ENCODE assay signal across 8 cellular contexts in genomic region chr10:70404036-70404905, GRCh38. TPM values are rescaled to one million over a fixed set of nuclear protein-coding genes. Genes with fewer than 3 reads are reported as not detected.
DNase-seq lines count a peak whose midpoint lies in the region; ATAC-seq, FAIRE-seq and TF ChIP-seq lines count a peak whose summit lies in the region.

TSS of gene EIF4EBP2 (plus strand) at chr10:70404145. CDS start at chr10:70404402, 257 bp downstream.

- H3K4me3 ChIP-seq in OCI-LY3 (ENCODE audit: low read length), result peak within 1 kb of the TSS; percentile 91
- H3K4me3 ChIP-seq in endothelial cell of umbilical vein (replicated peaks in 1 of 3; ENCODE audit: insufficient read depth in 1 of 3, low read depth in 1 of 3, low read length in 3 of 3), result peak within 1 kb of the TSS; percentile 64 to 83 (median 79)

- peak; percentile 84 for FAIRE-seq in endothelial cell of umbilical vein (lab: Jason Lieb, UNC)

- peak; percentile 90 for TF ChIP-seq POLR2A in endothelial cell of umbilical vein (IDR thresholded peaks at IDR 0.05; ENCODE audit: low read depth, low read length)

- no peak for TF ChIP-seq CTCF in OCI-LY3 (IDR thresholded peaks at IDR 0.05; ENCODE audit: low read depth, low read length)
- no peak for TF ChIP-seq CTCF in endothelial cell of umbilical vein (IDR thresholded peaks at IDR 0.05; ENCODE audit: extremely low read depth in 1 of 2, insufficient read depth in 1 of 2, low read depth in 1 of 2, low read length in 2 of 2)

- no TSS peak for BruUV-seq in endothelial cell of umbilical vein (replicated peaks; lab: Mats Ljungman, UMichigan)

- H3K27ac ChIP-seq in OCI-LY3 (ENCODE audit: low read length) (0 out of 2 replicates have a peak within 1 kb of the TSS, but pooled peaks have one; percentile 26), endothelial cell of umbilical vein (ENCODE audit: insufficient read depth, low read depth, low read length) (peak within 1 kb of the TSS; percentile 42)

- H3K9me1 ChIP-seq in endothelial cell of umbilical vein (replicated peaks; ENCODE audit: control insufficient read depth, extremely low read depth, insufficient read depth, low read length), result no peaks in the 10 kb centered on the region

- ATAC-seq in GM21515 (IDR thresholded peaks at IDR 0.05; ENCODE audit: unreplicated experiment), result peak; percentile 87

- dilution Hi-C loops in endothelial cell of umbilical vein (cut with MboI; ENCODE audit: extremely low pct_ligation_motif_present, low sequenced_read_pairs), result no loop called here

- peak within 1 kb of the TSS; percentile 80 for H3K9ac ChIP-seq in OCI-LY3 (ENCODE audit: low read length)
- H3K9ac ChIP-seq in endothelial cell of umbilical vein (replicated peaks; ENCODE audit: extremely low read depth, insufficient read depth, low read length), result peak within 1 kb of the TSS; percentile 64

- H3K36me3 ChIP-seq in OCI-LY3 (replicated peaks; ENCODE audit: low read depth, low read length) (peaks cover 8% of the 10 kb centered on the region), endothelial cell of umbilical vein (ENCODE audit: control insufficient read depth in 2 of 2, extremely low read depth in 1 of 2, insufficient read depth in 2 of 2, low read length in 2 of 2) (no peaks in the 10 kb centered on the region)

- peak within 1 kb of the TSS; percentile 98 for H2AFZ ChIP-seq in OCI-LY3 (ENCODE audit: low read depth, low read length)
- peak within 1 kb of the TSS; percentile 78 for H2AFZ ChIP-seq in endothelial cell of umbilical vein (ENCODE audit: low read depth, low read length)

- no peaks in the 10 kb centered on the region for H3K9me3 ChIP-seq in OCI-LY3 (ENCODE audit: insufficient read depth, low read length)
- no peaks in the 10 kb centered on the region for H3K9me3 ChIP-seq in endothelial cell of umbilical vein (replicated peaks; ENCODE audit: control insufficient read depth, insufficient read depth, low read length)

- peaks cover 28% of the 10 kb centered on the region for H4K20me1 ChIP-seq in OCI-LY3 (ENCODE audit: insufficient read depth, low read length)
- H4K20me1 ChIP-seq in endothelial cell of umbilical vein (replicated peaks; ENCODE audit: control insufficient read depth, extremely low read depth, insufficient read depth, low read length), result peaks cover 3% of the 10 kb centered on the region

- H3K27me3 ChIP-seq in OCI-LY3 (ENCODE audit: low read depth, low read length) (no peaks in the 10 kb centered on the region), endothelial cell of umbilical vein (ENCODE audit: control insufficient read depth in 2 of 2, insufficient read depth in 2 of 2, low read length in 2 of 2) (no peaks in the 10 kb centered on the region)

- POLR2A ChIA-PET in endothelial cell of umbilical vein (lab: Charles Lee), result interaction anchor here (0.6 to 1.8 kb wide), 4 partner anchors 27 to 77 kb away, joined by 3 to 9 read pairs (median 4); no protein-coding TSS in a partner anchor

- DNase-seq in D341Med (ENCODE audit: low spot score), result peak; percentile 89
- DNase-seq in HuH-7.5 (ENCODE audit: low spot score), result peak; percentile 54
- DNase-seq in activated T-cell treated with anti-CD3 and anti-CD28 coated beads for 1 hour (ENCODE audit: low read depth), result peak; percentile 99
- DNase-seq in endothelial cell of umbilical vein (ENCODE audit: low read depth, low spot score), result peak; percentile 99
- DNase-seq in midbrain (lab: John Stamatoyannopoulos, UW), result peak; percentile 98
- DNase-seq in stimulated activated CD8-positive, alpha-beta memory T cell treated with anti-CD3 and anti-CD28 coated beads, Interleukin-2, amount 100 ng/mL, for 1 hour (ENCODE audit: low read depth in 2 of 2), result peak; percentile 98

- CTCF ChIA-PET in endothelial cell of umbilical vein (lab: Charles Lee), result interaction anchor here (0.8 to 5.3 kb wide), 16 partner anchors 9 to 258 kb away, joined by 3 to 43 read pairs (median 5); partner anchors contain the start of genes PPA1 and TYSND1

- H3K4me2 ChIP-seq in OCI-LY3 (ENCODE audit: low read length) (peak within 1 kb of the TSS; percentile 97), endothelial cell of umbilical vein (ENCODE audit: insufficient read depth, low read length) (peak within 1 kb of the TSS; percentile 96)

- H3K4me1 ChIP-seq in OCI-LY3 (ENCODE audit: low read length) (peaks cover 13% of the 10 kb centered on the region), endothelial cell of umbilical vein (ENCODE audit: control insufficient read depth, extremely low read depth, insufficient read depth, low read length) (peaks cover 28% of the 10 kb centered on the region)

- intact Hi-C loops in endothelial cell of umbilical vein (cut with micrococcal nuclease), result loop anchor here (1.0 to 2.0 kb wide), 2 partner anchors 22 to 75 kb away; partner anchors contain the start of genes LRRC20 and PALD1

- H3K79me2 ChIP-seq in OCI-LY3 (ENCODE audit: low read length) (peaks cover 39% of the 10 kb centered on the region), endothelial cell of umbilical vein (ENCODE audit: control insufficient read depth, insufficient read depth, low read length) (peaks cover 37% of the 10 kb centered on the region)

TF ChIP-seq in endothelial cell of umbilical vein, 7 proteins besides CTCF, POLR2A, EP300 and RAD21:
- TF ChIP-seq POLR2AphosphoS5 (IDR thresholded peaks at IDR 0.05; ENCODE audit: insufficient read depth, low read depth, low read length), result peak; percentile 94
- no peak for TF ChIP-seq JUN (IDR thresholded peaks at IDR 0.05; ENCODE audit: borderline replicate concordance, insufficient read depth, insufficient read length, low read depth)

RNA-seq across cellular contexts. Expression of gene EIF4EBP2, which starts in this region (rescaled TPM):
- 46.6 and 47.0 TPM in 2 replicates for total RNA-seq in endothelial cell of umbilical vein
- 13.9 and 18.2 TPM in 2 replicates for polyA plus RNA-seq in endothelial cell of umbilical vein
- 17.6 and 19.9 TPM in 2 replicates for polyA plus RNA-seq in endothelial cell of umbilical vein (2011; cell fraction: cytosol; rRNA removed)
- polyA plus RNA-seq in endothelial cell of umbilical vein (2011; cell fraction: nucleus; rRNA removed), result 13.5 and 15.6 TPM in 2 replicates
- polyA plus RNA-seq in endothelial cell of umbilical vein (2012), result 29.8 and 35.4 TPM in 2 replicates
- 41.3 and 43.9 TPM in 2 replicates for polyA minus RNA-seq in endothelial cell of umbilical vein
- polyA minus RNA-seq in endothelial cell of umbilical vein (2011; cell fraction: cytosol; rRNA and poly(A)+ RNA removed), result 22.1 TPM
- polyA minus RNA-seq in endothelial cell of umbilical vein (2011; cell fraction: nucleus; rRNA and poly(A)+ RNA removed), result 13.1 and 20.5 TPM in 2 replicates

Comparison
In these comparisons a context has a peak if more than half of its experiments do, and no peak if none do; other contexts are left out.
1. Peak in every context shown above with its lines: DNase-seq, ATAC-seq, H3K4me3 ChIP-seq and H3K27ac ChIP-seq.